Comparison of ENCODE assay signal across 8 cellular contexts in the genomic region with DNA sequence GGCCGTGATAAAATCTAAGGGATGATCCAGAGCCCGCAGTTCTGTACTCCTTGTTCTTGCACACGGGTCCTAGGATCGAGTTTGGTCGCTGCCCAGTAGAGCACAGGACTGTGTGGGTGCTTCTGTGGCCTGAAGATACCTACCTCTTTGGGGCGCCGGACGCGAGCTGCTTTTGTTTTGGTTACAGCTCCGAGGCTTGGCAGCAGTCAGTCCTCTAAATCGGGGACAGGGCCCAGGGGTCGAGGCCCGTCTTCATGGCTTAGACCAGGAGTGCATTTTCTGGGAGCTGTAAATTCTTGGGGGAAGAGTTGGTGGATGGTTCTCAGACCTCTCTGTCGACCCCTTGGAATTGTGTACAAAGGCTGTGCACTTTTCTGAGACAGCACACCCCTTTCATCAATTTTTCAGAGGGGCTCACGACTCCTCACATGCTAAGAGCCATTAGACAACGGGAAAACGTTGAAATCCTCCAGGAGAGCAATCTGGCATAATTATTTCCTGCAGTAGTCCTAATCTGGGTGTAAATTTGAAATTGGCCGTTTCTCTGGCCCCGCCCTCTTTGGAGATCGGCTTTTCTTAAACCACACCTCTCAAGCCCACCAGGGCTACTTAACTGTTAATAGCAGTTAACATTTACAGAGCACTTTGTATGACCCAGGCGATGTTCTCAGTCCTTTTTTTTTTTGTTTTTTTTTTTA. TPM values are rescaled to one million over a fixed set of nuclear protein-coding genes. Genes with fewer than 3 reads are reported as not detected.
DNase-seq lines count a peak whose midpoint lies in the region; ATAC-seq and TF ChIP-seq lines count a peak whose summit lies in the region.

No MANE protein-coding gene starts in this region.

- peak overlapping the region; percentile 76 to 90 (median 85) for H3K9ac ChIP-seq in BLaER1 treated with 17β-estradiol and CSF1 and Interleukin-3, amounts not matched to agents 10 nM and 100 nM

- H3K4me1 ChIP-seq in BLaER1 treated with 17β-estradiol and CSF1 and Interleukin-3, amounts not matched to agents 10 nM and 100 nM = peaks cover 24 to 43% (median 38%) of the 10 kb centered on the region in 10 experiments
- peaks cover 0 to 14% of the 10 kb centered on the region in 2 donors for H3K4me1 ChIP-seq in right atrium auricular region

- H3K27me3 ChIP-seq in BLaER1 treated with 17β-estradiol and CSF1 and Interleukin-3, amounts not matched to agents 10 nM and 100 nM = no peaks in the 10 kb centered on the region
- no peaks in the 10 kb centered on the region for H3K27me3 ChIP-seq in right atrium auricular region

- ATAC-seq in GM19438 (IDR thresholded peaks at IDR 0.05; ENCODE audit: low read depth, unreplicated experiment) = peak; percentile 15
- ATAC-seq in HG03520 (IDR thresholded peaks at IDR 0.05; ENCODE audit: unreplicated experiment) = peak; percentile 12

- H3K27ac ChIP-seq in BLaER1 treated with 17β-estradiol and CSF1 and Interleukin-3, amounts not matched to agents 10 nM and 100 nM = peak overlapping the region; percentile 42 to 86 (median 80); a peak in 21 of 22 replicates
- peak overlapping the region; percentile 72 to 78 for H3K27ac ChIP-seq in right atrium auricular region

- H3K4me3 ChIP-seq in BLaER1 treated with 17β-estradiol and CSF1 and Interleukin-3, amounts not matched to agents 10 nM and 100 nM = peak overlapping the region; percentile 80 to 97 (median 84)
- H3K4me3 ChIP-seq in right atrium auricular region = peak overlapping the region; percentile 60 to 72
- peak overlapping the region; percentile 98 for H3K4me3 ChIP-seq in retinal pigment epithelial cell (ENCODE audit: low read length)

- no peaks in the 10 kb centered on the region for H3K9me3 ChIP-seq in BLaER1 treated with 17β-estradiol and CSF1 and Interleukin-3, amounts not matched to agents 10 nM and 100 nM (replicated peaks in 1 of 11)
- H3K9me3 ChIP-seq in right atrium auricular region = no peaks in the 10 kb centered on the region

- no peaks in the 10 kb centered on the region for H4K20me1 ChIP-seq in BLaER1 treated with 17β-estradiol and CSF1 and Interleukin-3, amounts not matched to agents 10 nM and 100 nM

- peaks cover 22 to 39% (median 34%) of the 10 kb centered on the region in 11 experiments for H3K36me3 ChIP-seq in BLaER1 treated with 17β-estradiol and CSF1 and Interleukin-3, amounts not matched to agents 10 nM and 100 nM
- no peaks in the 10 kb centered on the region for H3K36me3 ChIP-seq in right atrium auricular region

- no peak for TF ChIP-seq CTCF in right atrium auricular region (IDR thresholded peaks at IDR 0.05)
- no peak for TF ChIP-seq CTCF in retinal pigment epithelial cell (conservative IDR thresholded peaks at IDR 0.05; ENCODE audit: low read depth, low read length)

- peak overlapping the region; percentile 80 to 92 (median 87) for H3K4me2 ChIP-seq in BLaER1 treated with 17β-estradiol and CSF1 and Interleukin-3, amounts not matched to agents 10 nM and 100 nM

- DNase-seq in SK-N-DZ (ENCODE audit: low spot score) (peak; percentile 31), anterior cingulate cortex (lab: John Stamatoyannopoulos, UW) (peak in 34 of 58 donors; percentile 7 to 80 (median 45)), right atrium auricular region (ENCODE audit: low spot score) (no peak), retinal pigment epithelial cell (ENCODE audit: low read depth) (no peak), inferior parietal cortex (ENCODE audit: extremely low spot score) (no peak)

RNA-seq across cellular contexts. Expression of a gene that starts 0.9 kb away (rescaled TPM):
- polyA plus RNA-seq in SK-N-DZ (2014; cell fraction: cytosol; rRNA removed) = 12.7 and 13.2 TPM in 2 replicates
- 10.2 and 14.7 TPM in 2 replicates for polyA plus RNA-seq in SK-N-DZ (2014; cell fraction: nucleus; rRNA removed)
- 1 to 10 TPM; 6.5 to 7.0 TPM for total RNA-seq in right atrium auricular region

RNA-seq across cellular contexts. Expression of a gene that starts 38.8 kb away (rescaled TPM):
- 2,577 and 2,999 TPM in 2 replicates for polyA plus RNA-seq in SK-N-DZ (2014; cell fraction: cytosol; rRNA removed)
- polyA plus RNA-seq in SK-N-DZ (2014; cell fraction: nucleus; rRNA removed) = 1,578 and 2,332 TPM in 2 replicates
- total RNA-seq in right atrium auricular region = 1,000 to 10,000 TPM; 1,059 to 1,395 TPM

RNA-seq across cellular contexts. Expression of a gene that starts 48.4 kb away (rescaled TPM):
- 11.2 and 14.4 TPM in 2 replicates for polyA plus RNA-seq in SK-N-DZ (2014; cell fraction: cytosol; rRNA removed)
- 13.7 and 15.9 TPM in 2 replicates for polyA plus RNA-seq in SK-N-DZ (2014; cell fraction: nucleus; rRNA removed)
- 10 to 100 TPM in 1 of 2 donors, 1 to 10 TPM in 1; 9.8 to 10.4 TPM for total RNA-seq in right atrium auricular region

RNA-seq across cellular contexts. Expression of a gene that starts 53.7 kb away (rescaled TPM):
- 7.9 and 8.4 TPM in 2 replicates for polyA plus RNA-seq in SK-N-DZ (2014; cell fraction: cytosol; rRNA removed)
- 2.4 and 5.0 TPM in 2 replicates for polyA plus RNA-seq in SK-N-DZ (2014; cell fraction: nucleus; rRNA removed)
- total RNA-seq in right atrium auricular region = 10 to 100 TPM; 22.9 to 49.8 TPM

Comparison
In these comparisons a context has a peak if more than half of its experiments do, and no peak if none do; other contexts are left out.
1. DNase-seq: peak in SK-N-DZ (single experiment) and anterior cingulate cortex (34 of 58); none in right atrium auricular region (single experiment), retinal pigment epithelial cell (single experiment) and inferior parietal cortex (single experiment).
2. Peak in every context shown above with its lines, with median percentiles within 50 percentile points of each other: H3K4me3 ChIP-seq.